In the genomic region with DNA sequence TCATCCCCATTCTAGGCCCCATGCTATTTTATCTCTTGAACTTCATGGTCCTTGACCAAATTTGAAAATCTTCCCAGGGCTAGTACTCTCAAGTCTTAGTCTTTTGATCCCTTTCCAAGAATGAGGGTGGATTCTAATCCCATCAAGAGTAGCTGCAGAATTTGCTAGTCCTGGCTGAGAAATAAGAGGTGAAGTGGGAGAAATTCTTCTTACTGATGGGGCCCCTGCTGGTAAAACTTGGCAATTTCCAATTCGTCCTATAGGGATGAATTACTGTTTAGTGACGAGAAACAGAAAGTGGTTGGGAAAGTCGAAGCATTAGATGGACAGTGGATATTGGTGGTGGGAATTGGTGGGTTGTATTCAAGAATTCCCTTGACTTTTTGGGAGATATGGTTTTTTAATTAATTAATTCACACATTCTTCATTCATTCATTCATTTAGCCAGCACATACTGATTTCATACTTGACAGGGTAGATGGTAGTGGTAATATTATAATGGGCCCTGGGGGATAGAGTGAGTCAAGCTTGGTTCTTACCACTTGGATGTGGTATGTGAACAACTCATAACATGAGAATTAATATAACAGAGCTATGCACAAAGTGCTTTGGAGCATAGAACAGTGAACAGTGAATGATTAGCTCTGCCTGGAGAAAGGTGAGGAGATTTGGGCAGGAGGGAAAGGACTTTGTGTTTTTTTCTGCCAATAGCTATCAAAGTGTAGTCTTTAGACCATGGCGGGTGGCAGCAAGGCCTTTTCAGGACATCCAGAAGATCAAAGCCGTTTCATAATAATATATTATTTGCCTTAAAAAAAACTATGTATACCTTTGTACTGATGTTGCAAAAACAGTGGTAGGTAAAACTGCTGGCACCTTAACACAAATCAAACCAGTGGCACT, we compare ENCODE assay signal across 8 cellular contexts.
DNase-seq lines count a peak whose midpoint lies in the region; ATAC-seq and TF ChIP-seq lines count a peak whose summit lies in the region.

No MANE protein-coding gene starts in this region.

- intact Hi-C loops in uterus (cut with DNase I; ENCODE audit: low total_unique reads): no loop called here

- H3K27me3 ChIP-seq in BJ (ENCODE audit: control insufficient read depth, insufficient read depth, low read length): no peaks in the 10 kb centered on the region
- H3K27me3 ChIP-seq in uterus: no peaks in the 10 kb centered on the region

- ATAC-seq in GM21786 (IDR thresholded peaks at IDR 0.05; ENCODE audit: unreplicated experiment): peak; percentile 65
- no peak for ATAC-seq in GM21367 (IDR thresholded peaks at IDR 0.05; ENCODE audit: unreplicated experiment)

- TF ChIP-seq POLR2A in uterus (IDR thresholded peaks at IDR 0.05): no peak

- H3K9me3 ChIP-seq in uterus: no peaks in the 10 kb centered on the region

- DNase-seq in BJ (ENCODE audit: low read depth) (no peak), RKO (ENCODE audit: low spot score) (peak; percentile 38), kidney glomerular epithelial cell (lab: John Stamatoyannopoulos, UW) (peak; percentile 93), occipital lobe (lab: John Stamatoyannopoulos, UW) (no peak), uterus (no peak), NCI-H446 (lab: John Stamatoyannopoulos, UW) (no peak)

- CTCF ChIA-PET in BJ (lab: Yijun Ruan, JAX): interaction anchor here (1.1 to 3.3 kb wide), 6 partner anchors 11 to 113 kb away, joined by 3 to 17 read pairs (median 4); partner anchors contain the start of gene STIM1

- H3K4me3 ChIP-seq in BJ (ENCODE audit: low read depth, low read length) (no peak overlapping the region), uterus (no peak overlapping the region)

- 0 out of 2 replicates have a peak, but pooled peaks have one; percentile 15 for TF ChIP-seq CTCF in BJ (IDR thresholded peaks at IDR 0.05; ENCODE audit: insufficient read depth, low read depth, low read length)
- no peak for TF ChIP-seq CTCF in uterus (IDR thresholded peaks at IDR 0.05)

- no peak overlapping the region for H3K27ac ChIP-seq in uterus

- H3K36me3 ChIP-seq in BJ (ENCODE audit: control insufficient read depth, insufficient read depth, low read length) (no peaks in the 10 kb centered on the region), uterus (no peaks in the 10 kb centered on the region)

- POLR2A ChIA-PET in BJ (lab: Charles Lee): interaction anchor here (0.7 kb wide), 1 partner anchor 104 kb away, joined by 4 read pairs; the partner anchor contains the start of gene STIM1

- no peaks in the 10 kb centered on the region for H3K4me1 ChIP-seq in uterus

Comparison
In these comparisons a context has a peak if more than half of its experiments do, and no peak if none do; other contexts are left out.
1. DNase-seq: peak in RKO (single experiment) and kidney glomerular epithelial cell (single experiment); none in BJ (single experiment), occipital lobe (single experiment), uterus (0 of 2) and NCI-H446 (0 of 2).